In genomic region chr5:64594601-64595518, GRCh38 we compare ENCODE assay signal across 10 cellular contexts.
DNase-seq lines count a peak whose midpoint lies in the region; ATAC-seq, FAIRE-seq and TF ChIP-seq lines count a peak whose summit lies in the region.
"Had no signal": no experiment of that assay in that cellular context is flagged by ENCODE, and none has a peak within 500 bp of the region (broad histone marks: within the 10 kb centered on the region; RNA-seq: fewer than 3 reads in every experiment).

No MANE protein-coding gene starts in this region.

- TF ChIP-seq CTCF in GM23338 (conservative IDR thresholded peaks at IDR 0.05; ENCODE audit: low read depth in 2 of 2) (peak; percentile 67 to 71), fibroblast of pulmonary artery (IDR thresholded peaks at IDR 0.05; ENCODE audit: low read length, missing control alignments) (peak; percentile 31), psoas muscle (IDR thresholded peaks at IDR 0.05) (peak; percentile 30), GM10248 (IDR thresholded peaks at IDR 0.05; ENCODE audit: control extremely low read depth, extremely low read depth, low read depth, missing control alignments) (no peak)

- H3F3A ChIP-seq in GM23338 (replicated peaks; ENCODE audit: low read depth): no peaks in the 10 kb centered on the region

- no peaks in the 10 kb centered on the region for H3K27me3 ChIP-seq in GM23338 (ENCODE audit: insufficient read depth)
- H3K27me3 ChIP-seq in psoas muscle (ENCODE audit: insufficient read depth in 3 of 3, low read length in 2 of 3): no peaks in the 10 kb centered on the region

- H3K9me2 ChIP-seq in GM23338 (ENCODE audit: insufficient read depth): no peaks in the 10 kb centered on the region

- CTCF ChIA-PET in GM10248 (lab: Yijun Ruan, JAX): interaction anchor here (0.8 to 1.4 kb wide), 2 partner anchors 9 to 16 kb away, joined by 3 to 4 read pairs; no protein-coding TSS in a partner anchor

- no peaks in the 10 kb centered on the region for H3K9me3 Mint-ChIP-seq in GM23338
- H3K9me3 Mint-ChIP-seq: natural killer cell treated with Interleukin-12 subunit alpha and Interleukin-12 subunit beta and Interleukin-15 and Interleukin-18, amount 100 ng/mL, for 72 hours had no signal

- H3K79me2 ChIP-seq in GM23338 (replicated peaks; ENCODE audit: insufficient read depth): no peaks in the 10 kb centered on the region

- no peak overlapping the region for H3K4me3 Mint-ChIP-seq in GM23338
- H3K4me3 Mint-ChIP-seq: natural killer cell treated with Interleukin-12 subunit alpha and Interleukin-12 subunit beta and Interleukin-15 and Interleukin-18, amount 100 ng/mL, for 72 hours had no signal

- no peaks in the 10 kb centered on the region for H3K36me3 Mint-ChIP-seq in GM23338 (ENCODE audit: low read depth)
- H3K36me3 Mint-ChIP-seq: natural killer cell treated with Interleukin-12 subunit alpha and Interleukin-12 subunit beta and Interleukin-15 and Interleukin-18, amount 100 ng/mL, for 72 hours had no signal

- 47 to 61% (median 60%) methylated on average over 5 of the region's 5 CpGs for WGBS in psoas muscle, 3 donors

- POLR2A ChIA-PET in GM10248 (lab: Yijun Ruan, JAX): no interaction called here

- H3K36me3 ChIP-seq in GM23338 (ENCODE audit: insufficient read depth) (no peaks in the 10 kb centered on the region), psoas muscle (ENCODE audit: insufficient read depth in 1 of 2, low read depth in 1 of 2) (no peaks in the 10 kb centered on the region)

- no peaks in the 10 kb centered on the region for H3K9me3 ChIP-seq in psoas muscle

- H3K27ac Mint-ChIP-seq in GM23338: no peak overlapping the region
- H3K27ac Mint-ChIP-seq: natural killer cell treated with Interleukin-12 subunit alpha and Interleukin-12 subunit beta and Interleukin-15 and Interleukin-18, amount 100 ng/mL, for 72 hours had no signal

- peak; percentile 85 for DNase-seq in GM23338 (ENCODE audit: low spot score)
- peak; percentile 14 for DNase-seq in OCI-M1 (lab: John Stamatoyannopoulos, UW)
- no peak for DNase-seq in fibroblast of pulmonary artery (ENCODE audit: low read depth)
- no peak for DNase-seq in psoas muscle
- no peak for DNase-seq in frontal cortex (ENCODE audit: low spot score in 2 of 2)
- DNase-seq in GM10248 (ENCODE audit: extremely low spot score): no peak
- DNase-seq: activated CD4-positive, alpha-beta T cell treated with anti-CD3 and anti-CD28 coated beads for 1 hour; stimulated activated naive CD4-positive, alpha-beta T cell had no signal

- peaks cover 26% of the 10 kb centered on the region for H3K4me1 Mint-ChIP-seq in GM23338

- FAIRE-seq in frontal cortex (lab: Jason Lieb, UNC): no peak

- no peaks in the 10 kb centered on the region for H3K27me3 Mint-ChIP-seq in GM23338 (ENCODE audit: insufficient read depth, low read depth, poor library complexity)

- no peaks in the 10 kb centered on the region for H4K20me1 ChIP-seq in GM23338 (replicated peaks; ENCODE audit: insufficient read depth)

- ATAC-seq in GM23338 (peak; percentile 94), psoas muscle (no peak), HG02852 (IDR thresholded peaks at IDR 0.05; ENCODE audit: unreplicated experiment) (no peak)

- H3K4me3 ChIP-seq in GM23338: no peak overlapping the region
- H3K4me3 ChIP-seq in fibroblast of pulmonary artery (replicated peaks; ENCODE audit: low read depth, low read length): no peak overlapping the region
- H3K4me3 ChIP-seq in psoas muscle: no peak overlapping the region

- intact Hi-C loops in psoas muscle (cut with DNase I): loop anchor here in 1 of 2 donors (5.0 kb wide), 1 partner anchor 88 kb away; the partner anchor contains the start of gene RGS7BP

- no peak overlapping the region for H3K4me2 ChIP-seq in GM23338

- peak overlapping the region; percentile 8; the same call in 1 of the 2 replicates for H2AFZ ChIP-seq in GM23338

- H3K4me1 ChIP-seq in GM23338 (ENCODE audit: insufficient read depth): peaks cover 14% of the 10 kb centered on the region; the same call in 1 of the 2 replicates
- H3K4me1 ChIP-seq in psoas muscle: no peaks in the 10 kb centered on the region

- H3K27ac ChIP-seq in GM23338 (ENCODE audit: low read depth) (no peak overlapping the region), psoas muscle (no peak overlapping the region)

TF ChIP-seq in GM23338, 12 proteins besides CTCF, POLR2A, EP300 and RAD21:
- no peak for TF ChIP-seq ZNF114 (CRISPR knock-in tag; IDR thresholded peaks at IDR 0.05)
- no peak for TF ChIP-seq STAT1 (IDR thresholded peaks at IDR 0.05; ENCODE audit: unreplicated experiment)
- TF ChIP-seq CREB1 (CRISPR knock-in tag; IDR thresholded peaks at IDR 0.05; ENCODE audit: low read depth): no peak
- no peak for TF ChIP-seq JUNB (IDR thresholded peaks at IDR 0.05; ENCODE audit: unreplicated experiment)
- TF ChIP-seq REST (IDR thresholded peaks at IDR 0.05; ENCODE audit: unreplicated experiment): no peak
- no peak for TF ChIP-seq POLR2AphosphoS5 (IDR thresholded peaks at IDR 0.05; ENCODE audit: low read depth)
- no peak for TF ChIP-seq ETS1 (IDR thresholded peaks at IDR 0.05)

Comparison
In these comparisons a context has a peak if more than half of its experiments do, and no peak if none do; other contexts are left out.
1. DNase-seq: peak in GM23338 (single experiment) and OCI-M1 (single experiment); none in fibroblast of pulmonary artery (single experiment), psoas muscle (0 of 2), frontal cortex (0 of 2) and GM10248 (single experiment).